Comparison of ENCODE assay signal across 8 cellular contexts in genomic region chr17:50541916-50542688, GRCh38. TPM values are rescaled to one million over a fixed set of nuclear protein-coding genes. Genes with fewer than 3 reads are reported as not detected.
DNase-seq lines count a peak whose midpoint lies in the region; ATAC-seq, FAIRE-seq and TF ChIP-seq lines count a peak whose summit lies in the region.

No MANE protein-coding gene starts in this region.

- H3K18ac ChIP-seq in IMR-90 (ENCODE audit: low read depth, low read length), result no peak overlapping the region; the same call in 1 of the 2 replicates

- dilution Hi-C loops in IMR-90 (cut with HindIII; ENCODE audit: low sequenced_read_pairs, unreplicated experiment), result no loop called here

- TF ChIP-seq POLR2A in IMR-90 (IDR thresholded peaks at IDR 0.05; ENCODE audit: low read depth, low read length), result no peak

- H4K8ac ChIP-seq in IMR-90 (ENCODE audit: low read depth in 2 of 2, low read length in 2 of 2), result peak overlapping the region; percentile 38 to 97

- H3K4me1 Mint-ChIP-seq in activated T-helper 17 cell treated with anti-CD3 and anti-CD28 coated beads, Interleukin-2, amount 50 U/mL, for 72 hours, result peaks cover 8% of the 10 kb centered on the region
- H3K4me1 Mint-ChIP-seq in natural killer cell treated with Interleukin-12 subunit alpha and Interleukin-12 subunit beta and Interleukin-15 and Interleukin-18, amount 100 ng/mL, for 72 hours (ENCODE audit: low read depth in 2 of 2), result peaks cover 14 to 24% of the 10 kb centered on the region in 2 donors

- H2BK120ac ChIP-seq in IMR-90 (ENCODE audit: low read depth, low read length), result peak overlapping the region; percentile 71

- CTCF ChIA-PET in IMR-90 (lab: Yijun Ruan, JAX), result interaction anchor here (0.7 kb wide), 1 partner anchor 59 kb away, joined by 6 read pairs; no protein-coding TSS in a partner anchor

- in situ Hi-C loops in IMR-90 (cut with MboI; ENCODE audit: low sequenced_read_pairs), result loop anchor here (10.0 kb wide), 1 partner anchor 413 kb away; no protein-coding TSS in a partner anchor

- ATAC-seq in GM21528 (IDR thresholded peaks at IDR 0.05; ENCODE audit: low FRiP score, unreplicated experiment) (peak; percentile 66), IMR-90 (ENCODE audit: low read depth) (peak; percentile 95)
- peak; percentile 87 for ATAC-seq in activated T-helper 17 cell treated with anti-CD3 and anti-CD28 coated beads, Interleukin-2, amount 50 U/mL, for 72 hours (replicated peaks)
- peak; percentile 91 to 94 for ATAC-seq in natural killer cell treated with Interleukin-12 subunit alpha and Interleukin-12 subunit beta and Interleukin-15 and Interleukin-18, amount 100 ng/mL, for 72 hours

- no peaks in the 10 kb centered on the region for H3K9me3 ChIP-seq in IMR-90 (ENCODE audit: control insufficient read depth, insufficient read depth, low read length)

- H3K9me3 Mint-ChIP-seq in activated T-helper 17 cell treated with anti-CD3 and anti-CD28 coated beads, Interleukin-2, amount 50 U/mL, for 72 hours, result no peaks in the 10 kb centered on the region
- no peaks in the 10 kb centered on the region for H3K9me3 Mint-ChIP-seq in natural killer cell treated with Interleukin-12 subunit alpha and Interleukin-12 subunit beta and Interleukin-15 and Interleukin-18, amount 100 ng/mL, for 72 hours

- intact Hi-C loops in IMR-90 (cut with micrococcal nuclease), result loop anchor here (1.0 to 10.0 kb wide), 2 partner anchors 60 to 413 kb away; no protein-coding TSS in a partner anchor

- no peak for TF ChIP-seq RAD21 in IMR-90 (IDR thresholded peaks at IDR 0.05; ENCODE audit: low read length)

- no peak overlapping the region for H2BK20ac ChIP-seq in IMR-90 (ENCODE audit: low read depth, low read length)

- no peaks in the 10 kb centered on the region for H3K36me3 Mint-ChIP-seq in activated T-helper 17 cell treated with anti-CD3 and anti-CD28 coated beads, Interleukin-2, amount 50 U/mL, for 72 hours (ENCODE audit: low read depth)
- no peaks in the 10 kb centered on the region for H3K36me3 Mint-ChIP-seq in natural killer cell treated with Interleukin-12 subunit alpha and Interleukin-12 subunit beta and Interleukin-15 and Interleukin-18, amount 100 ng/mL, for 72 hours

- no peaks in the 10 kb centered on the region for H3K27me3 ChIP-seq in IMR-90 (ENCODE audit: control insufficient read depth, insufficient read depth, low read length)

- H3K14ac ChIP-seq in IMR-90 (replicated peaks; ENCODE audit: low read depth, low read length), result peak overlapping the region; percentile 57

- peak overlapping the region; percentile 97 for H2AFZ ChIP-seq in IMR-90 (replicated peaks; ENCODE audit: low read length, poor library complexity)

- FAIRE-seq in RCC 7860 (lab: Jason Lieb, UNC), result no peak

- no peak overlapping the region for H3K27ac Mint-ChIP-seq in activated T-helper 17 cell treated with anti-CD3 and anti-CD28 coated beads, Interleukin-2, amount 50 U/mL, for 72 hours
- peak overlapping the region in 1 of 2 donors; percentile 39 for H3K27ac Mint-ChIP-seq in natural killer cell treated with Interleukin-12 subunit alpha and Interleukin-12 subunit beta and Interleukin-15 and Interleukin-18, amount 100 ng/mL, for 72 hours

- peak overlapping the region; percentile 24; the same call in 1 of the 2 replicates for H2AK5ac ChIP-seq in IMR-90 (ENCODE audit: low read depth, low read length)

- DNase-seq in DMS153 treated with DMSO at 0.1 percent for 48 hours (lab: John Stamatoyannopoulos, UW; ENCODE audit: unreplicated experiment) (peak; percentile 71), IMR-90 (peak; percentile 69), RCC 7860 (ENCODE audit: low spot score) (peak; percentile 52), fibroblast of peridontal ligament (ENCODE audit: extremely low read depth) (peak; percentile 55)
- DNase-seq in natural killer cell treated with Interleukin-12 subunit alpha and Interleukin-12 subunit beta and Interleukin-15 and Interleukin-18, amount 100 ng/mL, for 72 hours (ENCODE audit: low spot score), result peak; percentile 92
- DNase-seq in stimulated activated naive CD4-positive, alpha-beta T cell treated with Interleukin-2 at 50 U/mL for 16 hours (lab: John Stamatoyannopoulos, UW), result peak; percentile 82

- H3K56ac ChIP-seq in IMR-90 (ENCODE audit: extremely low read depth, insufficient read depth, low read length), result peak overlapping the region; percentile 65

- peak overlapping the region; percentile 28 for H2BK5ac ChIP-seq in IMR-90 (ENCODE audit: low read depth, low read length, poor library complexity, severe bottlenecking)

- peak overlapping the region; percentile 64 for H3K23ac ChIP-seq in IMR-90 (ENCODE audit: low read depth, low read length)

- H3K9ac ChIP-seq in IMR-90 (ENCODE audit: low read depth, low read length), result peak overlapping the region; percentile 71

- no peaks in the 10 kb centered on the region for H3K36me3 ChIP-seq in IMR-90 (ENCODE audit: control insufficient read depth, insufficient read depth, low read length)

- 0 out of 2 replicates have a peak, but pooled peaks have one; percentile 23 for TF ChIP-seq CTCF in IMR-90 (conservative IDR thresholded peaks at IDR 0.05; ENCODE audit: low read depth, low read length)

- H3K27me3 Mint-ChIP-seq in activated T-helper 17 cell treated with anti-CD3 and anti-CD28 coated beads, Interleukin-2, amount 50 U/mL, for 72 hours, result peaks cover 13% of the 10 kb centered on the region
- peaks cover 9 to 19% of the 10 kb centered on the region in 2 donors for H3K27me3 Mint-ChIP-seq in natural killer cell treated with Interleukin-12 subunit alpha and Interleukin-12 subunit beta and Interleukin-15 and Interleukin-18, amount 100 ng/mL, for 72 hours

- peaks cover 14% of the 10 kb centered on the region; the same call in 1 of the 2 replicates for H3K4me1 ChIP-seq in IMR-90 (ENCODE audit: control insufficient read depth, insufficient read depth, low read length)

- peaks cover 0 to 7% of the 10 kb centered on the region in 2 experiments; a peak in 2 of 4 replicates for H3K79me1 ChIP-seq in IMR-90 (ENCODE audit: low read depth in 1 of 2, low read length in 2 of 2)

- peak overlapping the region; percentile 87 for H3K4ac ChIP-seq in IMR-90 (ENCODE audit: low read depth, low read length)

- H3K9me1 ChIP-seq in IMR-90 (ENCODE audit: insufficient read depth, low read length), result peaks cover 4% of the 10 kb centered on the region

- peak overlapping the region; percentile 55 for H3K27ac ChIP-seq in IMR-90 (ENCODE audit: insufficient read depth, low read length)

- POLR2A ChIA-PET in IMR-90 (lab: Charles Lee; ENCODE audit: unreplicated experiment), result interaction anchor here (0.6 kb wide), 1 partner anchor 97 kb away, joined by 3 read pairs; no protein-coding TSS in a partner anchor

- no peaks in the 10 kb centered on the region for H4K20me1 ChIP-seq in IMR-90 (ENCODE audit: insufficient read depth, low read length)

- H2BK15ac ChIP-seq in IMR-90 (ENCODE audit: low read depth, low read length), result no peak overlapping the region; the same call in 2 of the 3 replicates

- H3K4me2 ChIP-seq in IMR-90 (ENCODE audit: low read depth, low read length), result peak overlapping the region; percentile 97

- H2AK9ac ChIP-seq in IMR-90 (replicated peaks; ENCODE audit: low read depth, low read length, poor library complexity), result peak overlapping the region; percentile 87

- peak overlapping the region; percentile 65 for H3K4me3 ChIP-seq in IMR-90 (ENCODE audit: insufficient read depth, low read depth, low read length)

- peak overlapping the region; percentile 63 for H4K5ac ChIP-seq in IMR-90 (ENCODE audit: low read depth, low read length)

- no TSS peak for BruUV-seq in IMR-90 (replicated peaks; lab: Mats Ljungman, UMichigan)

- peak overlapping the region; percentile 71 for H4K91ac ChIP-seq in IMR-90 (ENCODE audit: insufficient read depth, low read depth, low read length)

- H3K4me3 Mint-ChIP-seq in activated T-helper 17 cell treated with anti-CD3 and anti-CD28 coated beads, Interleukin-2, amount 50 U/mL, for 72 hours, result peak overlapping the region; percentile 78
- peak overlapping the region; percentile 84 for H3K4me3 Mint-ChIP-seq in natural killer cell treated with Interleukin-12 subunit alpha and Interleukin-12 subunit beta and Interleukin-15 and Interleukin-18, amount 100 ng/mL, for 72 hours

- 7% methylated on average over 13 of the region's 65 CpGs; no CpG with 5 or more reads in 1 of the 2 experiments for WGBS in IMR-90 (ENCODE audit: extremely low coverage in 2 of 2, insufficient read length in 1 of 2), 2 experiments

RNA-seq across cellular contexts. Expression of gene SPATA20, which starts 4.9 kb away (rescaled TPM):
- 15.6 and 17.0 TPM in 2 replicates for total RNA-seq in IMR-90 (2012; rRNA removed)
- 31.9 and 35.0 TPM in 2 replicates for polyA plus RNA-seq in IMR-90 (2012; rRNA removed)
- 22.4 and 29.6 TPM in 2 replicates for polyA plus RNA-seq in IMR-90 (2012; cell fraction: cytosol; rRNA removed)
- polyA plus RNA-seq in IMR-90 (2012; cell fraction: nucleus; rRNA removed; ENCODE audit: low replicate concordance), result 207 and 453 TPM in 2 replicates
- 10 to 100 TPM in 1 of 2 donors, 1 to 10 TPM in 1; 9.1 to 12.7 TPM for total RNA-seq in activated T-helper 17 cell treated with anti-CD3 and anti-CD28 coated beads, Interleukin-2, amount 50 U/mL, for 72 hours
- total RNA-seq in natural killer cell treated with Interleukin-12 subunit alpha and Interleukin-12 subunit beta and Interleukin-15 and Interleukin-18, amount 100 ng/mL, for 72 hours, result 10 to 100 TPM; 15.3 to 25.6 TPM

RNA-seq across cellular contexts. Expression of gene EPN3, which starts 9.6 kb away (rescaled TPM):
- total RNA-seq in IMR-90 (2012; rRNA removed), result not detected in 2 replicates
- polyA plus RNA-seq in IMR-90 (2012; rRNA removed), result 0.09 TPM in 1 of 2 replicates, not detected in the other
- 0.07 TPM in 1 of 2 replicates, not detected in the other for polyA plus RNA-seq in IMR-90 (2012; cell fraction: cytosol; rRNA removed)
- polyA plus RNA-seq in IMR-90 (2012; cell fraction: nucleus; rRNA removed; ENCODE audit: low replicate concordance), result 0.07 TPM in 1 of 2 replicates, not detected in the other
- total RNA-seq in activated T-helper 17 cell treated with anti-CD3 and anti-CD28 coated beads, Interleukin-2, amount 50 U/mL, for 72 hours, result not detected
- not detected for total RNA-seq in natural killer cell treated with Interleukin-12 subunit alpha and Interleukin-12 subunit beta and Interleukin-15 and Interleukin-18, amount 100 ng/mL, for 72 hours

RNA-seq across cellular contexts. Expression of gene CACNA1G, which starts 18.4 kb away (rescaled TPM):
- under 0.01 TPM in 1 of 2 replicates, not detected in the other for total RNA-seq in IMR-90 (2012; rRNA removed)
- polyA plus RNA-seq in IMR-90 (2012; rRNA removed), result 0.03 TPM in 2 replicates
- 0.08 TPM in 1 of 2 replicates, not detected in the other for polyA plus RNA-seq in IMR-90 (2012; cell fraction: cytosol; rRNA removed)
- polyA plus RNA-seq in IMR-90 (2012; cell fraction: nucleus; rRNA removed; ENCODE audit: low replicate concordance), result 0.08 and 0.10 TPM in 2 replicates
- total RNA-seq in activated T-helper 17 cell treated with anti-CD3 and anti-CD28 coated beads, Interleukin-2, amount 50 U/mL, for 72 hours, result under 1 TPM in 1 of 2 donors, not detected in 1; 0.11 TPM
- not detected for total RNA-seq in natural killer cell treated with Interleukin-12 subunit alpha and Interleukin-12 subunit beta and Interleukin-15 and Interleukin-18, amount 100 ng/mL, for 72 hours

RNA-seq across cellular contexts. Expression of gene MYCBPAP, which starts 33.9 kb away (rescaled TPM):
- under 0.01 and 0.18 TPM in 2 replicates for total RNA-seq in IMR-90 (2012; rRNA removed)
- 0.17 and 0.30 TPM in 2 replicates for polyA plus RNA-seq in IMR-90 (2012; rRNA removed)
- 0.07 and 0.42 TPM in 2 replicates for polyA plus RNA-seq in IMR-90 (2012; cell fraction: cytosol; rRNA removed)
- 0.82 and 2.1 TPM in 2 replicates for polyA plus RNA-seq in IMR-90 (2012; cell fraction: nucleus; rRNA removed; ENCODE audit: low replicate concordance)
- 1 to 10 TPM; 2.1 to 3.2 TPM for total RNA-seq in activated T-helper 17 cell treated with anti-CD3 and anti-CD28 coated beads, Interleukin-2, amount 50 U/mL, for 72 hours
- 1 to 10 TPM; 1.1 to 2.8 TPM for total RNA-seq in natural killer cell treated with Interleukin-12 subunit alpha and Interleukin-12 subunit beta and Interleukin-15 and Interleukin-18, amount 100 ng/mL, for 72 hours

Comparison
In these comparisons a context has a peak if more than half of its experiments do, and no peak if none do; other contexts are left out.
1. Peak in every context shown above with its lines: DNase-seq, ATAC-seq, H3K4me3 ChIP-seq and H3K27ac ChIP-seq.